ENCODE assay signal across 8 cellular contexts in genomic region chr2:98444436-98445166, GRCh38. TPM values are rescaled to one million over a fixed set of nuclear protein-coding genes. Genes with fewer than 3 reads are reported as not detected.
A peak's percentile ranks its signal among the peaks of the same experiment; 100 is the strongest.
DNase-seq lines count a peak whose midpoint lies in the region; ATAC-seq lines count a peak whose summit lies in the region.

Gene INPP4A (plus strand): TSS chr2:98444858. CDS start chr2:98520049, 75,191 bp downstream.

- H3K4me1 ChIP-seq in endocrine pancreas (ENCODE audit: control insufficient read depth, insufficient read depth, low read length) = peaks cover 6% of the 10 kb centered on the region

- no peaks in the 10 kb centered on the region for H3K36me3 ChIP-seq in endocrine pancreas (ENCODE audit: control insufficient read depth, insufficient read depth, low read length)

- peak within 1 kb of the TSS; percentile 92 for H3K9ac ChIP-seq in endocrine pancreas (ENCODE audit: control insufficient read depth, insufficient read depth, low read length)

- H3K4me3 ChIP-seq in endocrine pancreas (ENCODE audit: control insufficient read depth, insufficient read depth, low read length) = peak within 1 kb of the TSS; percentile 82

- no peaks in the 10 kb centered on the region for H3K27me3 ChIP-seq in endocrine pancreas (ENCODE audit: control insufficient read depth, insufficient read depth, low read length)

- peak; percentile 73 for ATAC-seq in GM19351 (IDR thresholded peaks at IDR 0.05; ENCODE audit: unreplicated experiment)
- peak; percentile 61 for ATAC-seq in HG03469 (IDR thresholded peaks at IDR 0.05; ENCODE audit: unreplicated experiment)

- no peaks in the 10 kb centered on the region for H3K9me3 ChIP-seq in endocrine pancreas (ENCODE audit: control insufficient read depth, low read length)

- DNase-seq in CD1c-positive myeloid dendritic cell (ENCODE audit: extremely low spot score) (peak; percentile 76), NOMO-1 treated with DMSO at 0.1 percent for 48 hours (lab: John Stamatoyannopoulos, UW; ENCODE audit: unreplicated experiment) (peak; percentile 32), mesenteric fat pad (ENCODE audit: low spot score) (peak; percentile 93)
- peak; percentile 56 to 58 for DNase-seq in activated CD8-positive, alpha-beta memory T cell treated with anti-CD3 and anti-CD28 coated beads for 4 hours (ENCODE audit: low read depth in 2 of 2)
- DNase-seq in stimulated activated CD8-positive, alpha-beta memory T cell treated with anti-CD3 and anti-CD28 coated beads, Interleukin-15, amount 100 ng/mL, for 48 hours (ENCODE audit: low read depth in 2 of 2) = peak; percentile 64 to 71

RNA-seq across cellular contexts. Expression of gene INPP4A, which starts in this region (rescaled TPM):
- 30.3 TPM for total RNA-seq in mesenteric fat pad

Comparison
In these comparisons a context has a peak if more than half of its experiments do, and no peak if none do; other contexts are left out.
1. Peak in every context shown above with its lines: DNase-seq, ATAC-seq and H3K4me3 ChIP-seq.
2. DNase-seq: peak in every context shown above with its lines; median percentile 93 in mesenteric fat pad; 76 in CD1c-positive myeloid dendritic cell; 68 in stimulated activated CD8-positive, alpha-beta memory T cell treated with anti-CD3 and anti-CD28 coated beads, Interleukin-15, amount 100 ng/mL, for 48 hours; 57 in activated CD8-positive, alpha-beta memory T cell treated with anti-CD3 and anti-CD28 coated beads for 4 hours; 32 in NOMO-1 treated with DMSO at 0.1 percent for 48 hours.